Comparison of ENCODE assay signal across 8 cellular contexts in the genomic region with DNA sequence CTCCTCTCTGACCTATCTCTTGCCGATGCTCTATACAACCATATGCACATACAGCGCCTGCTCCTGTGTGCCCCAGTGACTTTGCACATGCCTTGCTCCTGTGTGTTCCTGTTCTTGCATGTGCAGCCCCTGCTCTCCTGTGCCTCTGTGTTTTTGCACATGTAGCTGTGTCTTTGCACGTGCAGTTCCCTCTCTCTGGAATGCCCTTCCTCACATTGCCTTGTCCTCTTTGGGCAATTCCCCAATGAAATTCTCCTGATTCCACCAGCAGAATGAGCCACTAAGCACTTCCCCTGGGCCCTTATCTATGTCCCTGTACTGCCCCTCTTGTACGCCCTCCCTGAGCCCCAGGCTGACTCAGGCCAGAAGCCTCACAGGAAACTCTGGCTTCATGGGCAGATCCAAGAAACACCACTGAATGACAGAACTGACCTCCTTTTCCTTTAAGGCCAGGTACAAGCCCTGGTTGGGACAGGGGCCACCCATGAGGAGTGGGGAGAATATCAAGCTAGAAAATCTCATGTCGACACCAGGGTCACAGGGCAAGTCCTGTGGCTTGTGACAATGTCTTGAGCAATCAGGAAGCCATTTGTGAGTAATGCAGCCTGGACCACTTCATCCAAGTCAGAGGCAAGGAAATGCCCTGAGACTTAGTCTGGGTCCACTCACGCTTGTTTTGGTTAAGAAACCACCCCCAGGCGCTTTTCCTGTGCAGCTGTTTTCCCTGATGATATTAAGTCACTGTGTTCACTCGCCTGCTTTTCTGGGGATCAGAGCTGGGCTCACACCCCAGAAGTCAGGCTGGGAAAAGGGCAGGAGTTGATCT. TPM values are rescaled to one million over a fixed set of nuclear protein-coding genes. Genes with fewer than 3 reads are reported as not detected.
DNase-seq lines count a peak whose midpoint lies in the region; ATAC-seq, FAIRE-seq and TF ChIP-seq lines count a peak whose summit lies in the region.

No MANE protein-coding gene starts in this region.

- H3K4me1 ChIP-seq in HepG2 (ENCODE audit: insufficient read depth, low read length), result no peaks in the 10 kb centered on the region
- peaks cover 9% of the 10 kb centered on the region for H3K4me1 ChIP-seq in OCI-LY7 (ENCODE audit: insufficient read depth, low read length, poor library complexity, severe bottlenecking)

- no peaks in the 10 kb centered on the region for H3K9me2 ChIP-seq in OCI-LY7 (ENCODE audit: insufficient read depth, low read length)

- intact Hi-C loops in HepG2 (cut with micrococcal nuclease; ENCODE audit: unreplicated experiment), result no loop called here
- intact Hi-C loops in OCI-LY7 (cut with micrococcal nuclease; ENCODE audit: unreplicated experiment), result no loop called here

- no peaks in the 10 kb centered on the region for H3K36me3 ChIP-seq in bronchial epithelial cell (ENCODE audit: control insufficient read depth, insufficient read depth, low read length)
- H3K36me3 ChIP-seq in HepG2 (replicated peaks in 1 of 2; ENCODE audit: control insufficient read depth in 1 of 2, insufficient read depth in 2 of 2, low read length in 2 of 2), result no peaks in the 10 kb centered on the region
- H3K36me3 ChIP-seq in OCI-LY7 (ENCODE audit: insufficient read depth, low read length), result no peaks in the 10 kb centered on the region

- DNase-seq in A172 (ENCODE audit: low spot score), result peak; percentile 95
- peak; percentile 69 for DNase-seq in KBM-7
- peak; percentile 94 for DNase-seq in bronchial epithelial cell (ENCODE audit: low read depth)
- DNase-seq in HepG2 (ENCODE audit: low spot score), result no peak
- DNase-seq in NCI-H446 treated with DMSO at 0.1 percent for 48 hours (lab: John Stamatoyannopoulos, UW), result no peak
- DNase-seq in OCI-LY7 (ENCODE audit: low spot score), result no peak

- H4K20me1 ChIP-seq in HepG2 (ENCODE audit: insufficient read depth, low read length), result no peaks in the 10 kb centered on the region
- H4K20me1 ChIP-seq in OCI-LY7 (ENCODE audit: insufficient read depth, low read length), result no peaks in the 10 kb centered on the region

- H3K27me3 ChIP-seq in bronchial epithelial cell (ENCODE audit: control insufficient read depth, insufficient read depth, low read length) (no peaks in the 10 kb centered on the region), HepG2 (ENCODE audit: control insufficient read depth in 1 of 2, insufficient read depth in 2 of 2, low read length in 2 of 2) (peaks cover 0 to 10% of the 10 kb centered on the region in 2 experiments; a peak in 1 of 5 replicates)

- no peak for ATAC-seq in HepG2
- no peak for ATAC-seq in GM21717 (IDR thresholded peaks at IDR 0.05; ENCODE audit: unreplicated experiment)
- ATAC-seq in HG03025 (IDR thresholded peaks at IDR 0.05; ENCODE audit: low FRiP score, unreplicated experiment), result no peak

- TF ChIP-seq RAD21 in HepG2 (CRISPR knock-in tag; IDR thresholded peaks at IDR 0.05), result no peak

- in situ Hi-C loops in KBM-7 (cut with MboI; ENCODE audit: low pct_unique_long_range_greater_than_20kb, low sequenced_read_pairs), result no loop called here
- in situ Hi-C loops in HepG2 (cut with HindIII; ENCODE audit: extremely low pct_ligation_motif_present, low pct_unique_long_range_greater_than_20kb), result no loop called here

- H3K27ac ChIP-seq in HepG2 (ENCODE audit: extremely low read length, insufficient read depth, low read length), result no peak overlapping the region
- H3K27ac ChIP-seq in OCI-LY7 (ENCODE audit: low read depth, low read length, poor library complexity, severe bottlenecking), result no peak overlapping the region

- WGBS in HepG2 (ENCODE audit: low lambda C conversion rate), result 4% methylated on average over 6 of the region's 8 CpGs

- BruUV-seq in HepG2 (replicated peaks; lab: Mats Ljungman, UMichigan) (no TSS peak), OCI-LY7 (replicated peaks; lab: Mats Ljungman, UMichigan) (no TSS peak)

- CTCF ChIA-PET in HepG2 (lab: Yijun Ruan, JAX; ENCODE audit: low intra/inter-chr PET ratio, low total read pairs) (no interaction called here), OCI-LY7 (lab: Charles Lee; ENCODE audit: unreplicated experiment) (interaction anchor here (0.6 to 3.2 kb wide), 5 partner anchors 21 to 54 kb away, joined by 3 to 61 read pairs (median 4); no protein-coding TSS in a partner anchor)

- TF ChIP-seq CTCF in bronchial epithelial cell (IDR thresholded peaks at IDR 0.05; ENCODE audit: insufficient read depth, low read length, severe bottlenecking) (no peak), HepG2 (CRISPR knock-in tag; IDR thresholded peaks at IDR 0.05) (no peak), OCI-LY7 (conservative IDR thresholded peaks at IDR 0.05; ENCODE audit: low read length) (no peak)

- no peak overlapping the region for H3K4me3 ChIP-seq in bronchial epithelial cell (ENCODE audit: low read depth, low read length)
- H3K4me3 ChIP-seq in HepG2 (replicated peaks in 1 of 3; ENCODE audit: insufficient read depth in 1 of 3, low read depth in 2 of 3, low read length in 3 of 3), result no peak overlapping the region
- H3K4me3 ChIP-seq in OCI-LY7 (ENCODE audit: low read depth, low read length, poor library complexity, severe bottlenecking), result no peak overlapping the region

- no peak for TF ChIP-seq POLR2A in HepG2 (IDR thresholded peaks at IDR 0.05; ENCODE audit: insufficient read depth in 1 of 2, low read depth in 2 of 2, low read length in 2 of 2)

- H3K79me2 ChIP-seq in HepG2 (ENCODE audit: insufficient read depth, low read length) (no peaks in the 10 kb centered on the region), OCI-LY7 (ENCODE audit: insufficient read depth, low read depth, low read length) (no peaks in the 10 kb centered on the region)

- FAIRE-seq in bronchial epithelial cell (lab: Jason Lieb, UNC) (peak; percentile 83), HepG2 (lab: Jason Lieb, UNC) (no peak)

- POLR2A ChIA-PET in HepG2 (lab: Yijun Ruan, JAX) (no interaction called here), OCI-LY7 (lab: Charles Lee) (interaction anchor here (0.6 to 1.4 kb wide), 2 partner anchors 33 to 277 kb away, joined by 3 to 7 read pairs; no protein-coding TSS in a partner anchor)

- no peak overlapping the region for H2AFZ ChIP-seq in HepG2 (ENCODE audit: low read length)
- H2AFZ ChIP-seq in OCI-LY7 (ENCODE audit: low read length), result no peak overlapping the region

- TF ChIP-seq EP300 in HepG2 (IDR thresholded peaks at IDR 0.05; ENCODE audit: low read depth in 2 of 2, low read length in 2 of 2) (no peak), HepG2 (CRISPR knock-in tag; IDR thresholded peaks at IDR 0.05; ENCODE audit: borderline replicate concordance) (no peak)

- no peak overlapping the region for H3K9ac ChIP-seq in HepG2 (ENCODE audit: insufficient read depth, low read depth, low read length)

- no peak overlapping the region for H3K4me2 ChIP-seq in HepG2 (ENCODE audit: low read depth, low read length)
- H3K4me2 ChIP-seq in OCI-LY7 (ENCODE audit: low read length), result no peak overlapping the region

- no peaks in the 10 kb centered on the region for H3K9me3 ChIP-seq in HepG2 (ENCODE audit: low read length)
- no peaks in the 10 kb centered on the region for H3K9me3 ChIP-seq in OCI-LY7 (ENCODE audit: low read length)

TF ChIP-seq in HepG2, 621 proteins besides CTCF, POLR2A, EP300 and RAD21:
- TF ChIP-seq, protein P1, sequence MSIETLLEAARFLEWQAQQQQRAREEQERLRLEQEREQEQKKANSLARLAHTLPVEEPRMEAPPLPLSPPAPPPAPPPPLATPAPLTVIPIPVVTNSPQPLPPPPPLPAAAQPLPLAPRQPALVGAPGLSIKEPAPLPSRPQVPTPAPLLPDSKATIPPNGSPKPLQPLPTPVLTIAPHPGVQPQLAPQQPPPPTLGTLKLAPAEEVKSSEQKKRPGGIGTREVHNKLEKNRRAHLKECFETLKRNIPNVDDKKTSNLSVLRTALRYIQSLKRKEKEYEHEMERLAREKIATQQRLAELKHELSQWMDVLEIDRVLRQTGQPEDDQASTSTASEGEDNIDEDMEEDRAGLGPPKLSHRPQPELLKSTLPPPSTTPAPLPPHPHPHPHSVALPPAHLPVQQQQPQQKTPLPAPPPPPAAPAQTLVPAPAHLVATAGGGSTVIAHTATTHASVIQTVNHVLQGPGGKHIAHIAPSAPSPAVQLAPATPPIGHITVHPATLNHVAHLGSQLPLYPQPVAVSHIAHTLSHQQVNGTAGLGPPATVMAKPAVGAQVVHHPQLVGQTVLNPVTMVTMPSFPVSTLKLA (IDR thresholded peaks at IDR 0.05), result peak; percentile 79
- TF ChIP-seq ZFX (CRISPR knock-in tag; IDR thresholded peaks at IDR 0.05; ENCODE audit: low read depth), result no peak

RNA-seq across cellular contexts. Expression of gene ARHGAP22, which starts 1.9 kb away (rescaled TPM):
- total RNA-seq in A172 (2014; rRNA removed; shearing (Covaris generic)), result 6.1 and 8.2 TPM in 2 replicates
- 4.9 and 9.0 TPM in 2 replicates for total RNA-seq in bronchial epithelial cell
- 0.38 TPM in 1 of 2 replicates, not detected in the other for total RNA-seq in HepG2 (2016; rRNA removed; fragmentation: Illumina TruSeq; extraction: Trizol)
- 0.20 and 0.26 TPM in 2 replicates for total RNA-seq in HepG2 (2016; cell fraction: cytosol; rRNA removed; fragmentation: Illumina TruSeq; extraction: Trizol; ENCODE audit: low read depth)
- total RNA-seq in HepG2 (2016; cell fraction: insoluble cytoplasmic fraction; rRNA removed; fragmentation: Illumina TruSeq; extraction: Trizol), result 0.18 and 0.24 TPM in 2 replicates
- total RNA-seq in HepG2 (2016; cell fraction: membrane; rRNA removed; fragmentation: Illumina TruSeq; extraction: Trizol), result 0.25 and 0.34 TPM in 2 replicates
- not detected in 2 replicates for total RNA-seq in HepG2 (2016; cell fraction: nucleus; rRNA removed; fragmentation: Illumina TruSeq; extraction: Trizol)
- 0.05 and 0.08 TPM in 2 replicates for polyA plus RNA-seq in HepG2 (2011; rRNA removed)
- 0.04 TPM in 2 replicates for polyA plus RNA-seq in HepG2 (2011; cell fraction: cytosol; rRNA removed)
- polyA plus RNA-seq in HepG2 (2011; cell fraction: nucleus; rRNA removed), result 0.16 and 0.23 TPM in 2 replicates
- 0.07 TPM in 1 of 2 replicates, not detected in the other for polyA plus RNA-seq in HepG2 (2012)
- 0.08 and 0.14 TPM in 2 replicates for polyA plus RNA-seq in HepG2 (2016; cell fraction: cytosol; fragmentation: Illumina TruSeq; extraction: Trizol; ENCODE audit: low read depth)
- polyA plus RNA-seq in HepG2 (2016; cell fraction: insoluble cytoplasmic fraction; fragmentation: Illumina TruSeq; extraction: Trizol; ENCODE audit: low read depth), result 0.11 TPM in 2 replicates
- polyA plus RNA-seq in HepG2 (2016; cell fraction: membrane; fragmentation: Illumina TruSeq; extraction: Trizol; ENCODE audit: low read depth), result 0.09 and 0.40 TPM in 2 replicates
- polyA plus RNA-seq in HepG2 (2016; cell fraction: nucleus; fragmentation: Illumina TruSeq; extraction: Trizol; ENCODE audit: insufficient read depth, low read depth), result 0.56 TPM in 1 of 2 replicates, not detected in the other
- polyA minus RNA-seq in HepG2 (2011; rRNA and poly(A)+ RNA removed; ENCODE audit: low replicate concordance), result 0.10 TPM in 1 of 2 replicates, not detected in the other
- not detected in 2 replicates for polyA minus RNA-seq in HepG2 (2011; cell fraction: cytosol; rRNA and poly(A)+ RNA removed)
- not detected in 2 replicates for polyA minus RNA-seq in HepG2 (2011; cell fraction: nucleus; rRNA and poly(A)+ RNA removed)
- 0.08 and 0.19 TPM in 2 replicates for total RNA-seq in OCI-LY7 (2014; rRNA removed; shearing (Covaris generic))
- 0.41 and 0.46 TPM in 2 replicates for total RNA-seq in OCI-LY7 (2022)

Comparison
In these comparisons a context has a peak if more than half of its experiments do, and no peak if none do; other contexts are left out.
1. DNase-seq: peak in A172 (single experiment), KBM-7 (single experiment) and bronchial epithelial cell (single experiment); none in HepG2 (single experiment), NCI-H446 treated with DMSO at 0.1 percent for 48 hours (single experiment) and OCI-LY7 (single experiment).